Comparison of ENCODE assay signal across 9 cellular contexts in genomic region chr3:110815008-110815583, GRCh38.
A peak's percentile ranks its signal among the peaks of the same experiment; 100 is the strongest.
DNase-seq lines count a peak whose midpoint lies in the region; ATAC-seq and TF ChIP-seq lines count a peak whose summit lies in the region.
"Had no signal": no experiment of that assay in that cellular context is flagged by ENCODE, and none has a peak within 500 bp of the region (broad histone marks: within the 10 kb centered on the region; RNA-seq: fewer than 3 reads in every experiment).

No MANE protein-coding gene starts in this region.

- peak overlapping the region; percentile 27 for H3K4me3 Mint-ChIP-seq in activated CD8-positive, alpha-beta T cell treated with anti-CD3 and anti-CD28 coated beads for 36 hours

- CTCF ChIA-PET in HEK293T (lab: Yijun Ruan, JAX): no interaction called here
- CTCF ChIA-PET in activated CD8-positive, alpha-beta T cell treated with anti-CD3 and anti-CD28 coated beads for 36 hours (lab: Charles Lee): interaction anchor here (1.1 kb wide), 1 partner anchor 801 kb away, joined by 3 read pairs; no protein-coding TSS in a partner anchor

- no peak for ATAC-seq in activated CD8-positive, alpha-beta T cell treated with anti-CD3 and anti-CD28 coated beads for 36 hours
- no peak for ATAC-seq in GM19023 (IDR thresholded peaks at IDR 0.05; ENCODE audit: unreplicated experiment)
- ATAC-seq in GM19397 (IDR thresholded peaks at IDR 0.05; ENCODE audit: unreplicated experiment): no peak

- no peaks in the 10 kb centered on the region for H3K36me3 Mint-ChIP-seq in activated CD8-positive, alpha-beta T cell treated with anti-CD3 and anti-CD28 coated beads for 36 hours (ENCODE audit: low read depth)

- intact Hi-C loops in activated CD8-positive, alpha-beta T cell treated with anti-CD3 and anti-CD28 coated beads for 36 hours (cut with micrococcal nuclease): loop anchor here (10.0 kb wide), 1 partner anchor 420 kb away; no protein-coding TSS in a partner anchor

- no peaks in the 10 kb centered on the region for H3K9me3 Mint-ChIP-seq in activated CD8-positive, alpha-beta T cell treated with anti-CD3 and anti-CD28 coated beads for 36 hours

- DNase-seq in AG08395 (ENCODE audit: low spot score): peak; percentile 58
- DNase-seq in HEK293T (ENCODE audit: extremely low spot score): peak; percentile 5
- no peak for DNase-seq in activated CD8-positive, alpha-beta T cell treated with anti-CD3 and anti-CD28 coated beads for 36 hours
- DNase-seq in hepatic stellate cell (ENCODE audit: low spot score): peak; percentile 11
- DNase-seq in DMS79 treated with DMSO at 0.1 percent for 48 hours (lab: John Stamatoyannopoulos, UW): no peak
- no peak for DNase-seq in NCI-H774 (lab: John Stamatoyannopoulos, UW)
- DNase-seq: activated CD4-positive, alpha-beta T cell treated with anti-CD3 and anti-CD28 coated beads for 1 hour had no signal

- peak overlapping the region; percentile 80 for H3K27ac Mint-ChIP-seq in activated CD8-positive, alpha-beta T cell treated with anti-CD3 and anti-CD28 coated beads for 36 hours

- H3K27me3 Mint-ChIP-seq in activated CD8-positive, alpha-beta T cell treated with anti-CD3 and anti-CD28 coated beads for 36 hours: peaks cover 23% of the 10 kb centered on the region

- POLR2A ChIA-PET in HEK293T (lab: Yijun Ruan, JAX): no interaction called here
- POLR2A ChIA-PET in activated CD8-positive, alpha-beta T cell treated with anti-CD3 and anti-CD28 coated beads for 36 hours (lab: Charles Lee): no interaction called here

- H3K4me1 Mint-ChIP-seq in activated CD8-positive, alpha-beta T cell treated with anti-CD3 and anti-CD28 coated beads for 36 hours (ENCODE audit: low read depth): peaks cover 14% of the 10 kb centered on the region

- no peak for TF ChIP-seq CTCF in activated CD8-positive, alpha-beta T cell treated with anti-CD3 and anti-CD28 coated beads for 36 hours (IDR thresholded peaks at IDR 0.05)

TF ChIP-seq in HEK293T, 16 proteins besides CTCF, POLR2A, EP300 and RAD21:
- no peak for TF ChIP-seq CTBP1 (IDR thresholded peaks at IDR 0.05; ENCODE audit: borderline replicate concordance)
- TF ChIP-seq, protein P1, sequence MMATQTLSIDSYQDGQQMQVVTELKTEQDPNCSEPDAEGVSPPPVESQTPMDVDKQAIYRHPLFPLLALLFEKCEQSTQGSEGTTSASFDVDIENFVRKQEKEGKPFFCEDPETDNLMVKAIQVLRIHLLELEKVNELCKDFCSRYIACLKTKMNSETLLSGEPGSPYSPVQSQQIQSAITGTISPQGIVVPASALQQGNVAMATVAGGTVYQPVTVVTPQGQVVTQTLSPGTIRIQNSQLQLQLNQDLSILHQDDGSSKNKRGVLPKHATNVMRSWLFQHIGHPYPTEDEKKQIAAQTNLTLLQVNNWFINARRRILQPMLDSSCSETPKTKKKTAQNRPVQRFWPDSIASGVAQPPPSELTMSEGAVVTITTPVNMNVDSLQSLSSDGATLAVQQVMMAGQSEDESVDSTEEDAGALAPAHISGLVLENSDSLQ (IDR thresholded peaks at IDR 0.05): no peak
- no peak for TF ChIP-seq ELF4 (IDR thresholded peaks at IDR 0.05)
- no peak for TF ChIP-seq ZNF384 (IDR thresholded peaks at IDR 0.05)
- TF ChIP-seq L3MBTL2 (conservative IDR thresholded peaks at IDR 0.05): no peak
- TF ChIP-seq FOXA1 (IDR thresholded peaks at IDR 0.05): no peak
- no peak for TF ChIP-seq FOXM1 (IDR thresholded peaks at IDR 0.05; ENCODE audit: borderline replicate concordance)
- no peak for TF ChIP-seq BHLHE40 (IDR thresholded peaks at IDR 0.05; ENCODE audit: borderline replicate concordance)

Comparison
In these comparisons a context has a peak if more than half of its experiments do, and no peak if none do; other contexts are left out.
1. DNase-seq: peak in AG08395 (single experiment), HEK293T (single experiment) and hepatic stellate cell (single experiment); none in activated CD8-positive, alpha-beta T cell treated with anti-CD3 and anti-CD28 coated beads for 36 hours (single experiment), DMS79 treated with DMSO at 0.1 percent for 48 hours (single experiment) and NCI-H774 (single experiment).